ENCODE assay signal across 9 cellular contexts in the genomic region with DNA sequence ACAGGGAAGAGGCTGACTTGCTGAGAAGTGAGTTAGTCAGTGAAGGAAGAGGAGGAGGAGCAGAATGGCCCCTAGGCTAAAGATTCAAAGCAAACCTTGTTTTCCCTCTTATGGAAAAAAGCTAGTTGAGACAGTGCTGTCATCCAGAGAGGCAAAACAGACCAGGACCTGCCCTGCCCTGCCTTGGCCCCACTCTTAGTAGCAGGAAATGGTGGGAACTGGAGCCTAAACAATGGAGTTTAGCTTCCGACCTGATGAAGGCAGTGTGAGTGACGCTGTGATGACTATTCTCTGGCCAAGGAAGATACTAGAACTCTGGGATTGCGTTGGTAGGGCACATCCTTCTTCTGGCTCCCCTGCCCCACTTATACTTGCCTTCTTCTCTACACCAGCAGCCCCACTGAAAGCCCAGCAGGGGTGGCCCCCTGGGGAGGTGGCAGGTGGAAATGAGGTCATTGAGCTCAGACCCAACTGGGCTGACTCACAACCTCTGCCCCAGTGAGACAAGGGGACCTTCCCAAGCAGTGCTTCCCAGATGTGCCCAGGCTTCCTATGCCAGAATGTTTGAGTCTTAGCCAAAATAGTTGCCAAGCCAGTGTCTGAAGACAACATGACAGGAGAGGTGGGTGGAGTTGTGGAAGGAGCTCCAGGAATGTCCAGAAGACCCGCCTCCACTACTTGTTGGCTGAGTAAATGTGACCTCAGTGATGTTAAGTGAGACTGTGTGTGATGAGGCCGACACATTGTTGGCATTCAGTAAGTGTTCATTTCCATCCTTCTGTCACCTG. TPM values are rescaled to one million over a fixed set of nuclear protein-coding genes. Genes with fewer than 3 reads are reported as not detected.
A peak's percentile ranks its signal among the peaks of the same experiment; 100 is the strongest.
DNase-seq lines count a peak whose midpoint lies in the region; ATAC-seq and TF ChIP-seq lines count a peak whose summit lies in the region.
"Had no signal": no experiment of that assay in that cellular context is flagged by ENCODE, and none has a peak within 500 bp of the region (broad histone marks: within the 10 kb centered on the region; RNA-seq: fewer than 3 reads in every experiment).

No MANE protein-coding gene starts in this region.

- H3K4me3 ChIP-seq in HL-60 (replicated peaks; ENCODE audit: insufficient read depth, low read length) (no peak overlapping the region), foreskin fibroblast (ENCODE audit: low read depth in 1 of 2, low read length in 2 of 2) (no peak overlapping the region)

- no peaks in the 10 kb centered on the region for H3K27me3 ChIP-seq in HL-60 (ENCODE audit: insufficient read depth, poor library complexity, severe bottlenecking)

- ATAC-seq in left colon = no peak

- intact Hi-C loops in left colon (cut with DNase I, micrococcal nuclease) = no loop called here

- H3K27ac ChIP-seq in HL-60 (replicated peaks) = peak overlapping the region; percentile 18
- H3K27ac ChIP-seq: 22Rv1 had no signal

- no peak for TF ChIP-seq CTCF in HL-60 (IDR thresholded peaks at IDR 0.05; ENCODE audit: insufficient read depth, low read length)
- TF ChIP-seq CTCF in foreskin fibroblast (IDR thresholded peaks at IDR 0.05; ENCODE audit: low read depth, low read length) = no peak

- peak; percentile 42 for DNase-seq in DMS 273 (lab: John Stamatoyannopoulos, UW; ENCODE audit: unreplicated experiment)
- DNase-seq in DMS 273 treated with DMSO at 0.1 percent for 48 hours (lab: John Stamatoyannopoulos, UW) = no peak
- DNase-seq in HL-60 (ENCODE audit: low read depth in 1 of 2, low spot score in 1 of 2) = no peak
- DNase-seq in activated T-cell treated with anti-CD3 and anti-CD28 coated beads for 48 hours (ENCODE audit: low read depth) = peak; percentile 44
- DNase-seq in foreskin fibroblast = peak; percentile 89 to 92
- DNase-seq in stimulated activated CD4-positive, alpha-beta T cell treated with anti-CD3 and anti-CD28 coated beads, Interleukin-15, amount 100 ng/mL, for 1 hour (ENCODE audit: low read depth in 1 of 2, low spot score in 1 of 2) = peak; percentile 5 to 15
- no peak for DNase-seq in NCI-H748 (lab: John Stamatoyannopoulos, UW; ENCODE audit: unreplicated experiment)
- no peak for DNase-seq in left colon

RNA-seq across cellular contexts. Expression of a gene that starts 38.8 kb away (rescaled TPM):
- 10 to 100 TPM; 24.8 to 52.8 TPM for total RNA-seq in left colon

Comparison
In these comparisons a context has a peak if more than half of its experiments do, and no peak if none do; other contexts are left out.
1. DNase-seq: peak in DMS 273 (single experiment), activated T-cell treated with anti-CD3 and anti-CD28 coated beads for 48 hours (single experiment), foreskin fibroblast (2 of 2) and stimulated activated CD4-positive, alpha-beta T cell treated with anti-CD3 and anti-CD28 coated beads, Interleukin-15, amount 100 ng/mL, for 1 hour (2 of 2); none in DMS 273 treated with DMSO at 0.1 percent for 48 hours (single experiment), HL-60 (0 of 2), NCI-H748 (single experiment) and left colon (0 of 2).